In the genomic region with DNA sequence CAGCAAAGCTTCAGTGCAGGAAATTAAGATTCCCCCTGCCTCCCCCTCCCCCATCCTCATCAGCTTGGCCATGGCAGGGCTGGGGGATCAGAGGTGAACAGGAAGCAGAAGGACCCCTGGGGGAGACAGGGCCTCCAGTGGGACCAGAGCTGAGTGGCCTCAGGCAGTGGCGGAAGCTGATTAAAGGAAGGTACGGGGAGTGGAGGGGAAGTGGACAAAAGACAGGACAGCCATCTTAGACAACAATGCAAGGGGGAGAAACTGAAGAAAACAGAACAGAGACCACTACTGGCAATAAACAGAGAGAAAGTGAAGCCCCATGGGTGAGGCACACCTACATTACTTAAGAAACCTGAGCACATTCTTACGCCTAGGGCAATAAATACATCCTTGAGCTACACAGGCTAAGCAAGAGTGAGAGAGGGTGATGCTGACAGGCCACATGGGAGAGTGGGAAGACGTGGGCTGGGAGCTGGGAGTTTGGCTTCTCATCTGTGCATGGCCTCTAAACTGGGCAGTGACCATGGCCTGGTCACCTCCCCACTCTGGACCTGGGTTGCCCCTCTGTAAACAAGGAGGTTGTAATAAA, we compare ENCODE assay signal across 17 cellular contexts.
"Had no signal": no experiment of that assay in that cellular context is flagged by ENCODE, and none has a peak within 500 bp of the region (broad histone marks: within the 10 kb centered on the region; RNA-seq: fewer than 3 reads in every experiment).

No MANE protein-coding gene starts in this region.

- H3K27me3 Mint-ChIP-seq: activated naive CD8-positive, alpha-beta T cell had no signal

- H3K4me3 Mint-ChIP-seq: activated naive CD8-positive, alpha-beta T cell; activated T-cell treated with anti-CD3 and anti-CD28 coated beads, Interleukin-2, amount 50 U/mL, for 4 hours had no signal

- H3K27me3 ChIP-seq: adrenal gland, esophagus muscularis mucosa, gastrocnemius medialis had no signal

- ATAC-seq: activated T-cell treated with anti-CD3 and anti-CD28 coated beads, Interleukin-2, amount 50 U/mL, for 4 hours; gastrocnemius medialis had no signal

- H3K4me1 ChIP-seq: adrenal gland, esophagus muscularis mucosa, gastrocnemius medialis had no signal

- H3K27ac Mint-ChIP-seq: activated naive CD8-positive, alpha-beta T cell; activated T-helper 2 cell treated with anti-CD3 and anti-CD28 coated beads, Interferon-gamma antibody, Interleukin-2, Interleukin-4, amounts not matched to agents 10 μg/mL and 5 μg/mL and 100 μg/mL, durations not matched to agents 14 hours and 24 hours and 36 hours had no signal

- H3K4me3 ChIP-seq: adrenal gland, coronary artery, esophagus muscularis mucosa, gastrocnemius medialis had no signal

- H3K27ac ChIP-seq: adrenal gland, coronary artery, esophagus muscularis mucosa, gastrocnemius medialis, VCaP had no signal

- H3K36me3 Mint-ChIP-seq: activated naive CD8-positive, alpha-beta T cell had no signal

- DNase-seq: activated CD4-positive, alpha-beta T cell treated with anti-CD3 and anti-CD28 coated beads for 1 hour; activated CD4-positive, alpha-beta T cell treated with anti-CD3 and anti-CD28 coated beads, Interleukin-2, amount 50 U/mL, for 1 hour; activated naive CD4-positive, alpha-beta T cell; activated T-cell treated with anti-CD3 and anti-CD28 coated beads, Interleukin-2, amount 50 U/mL, for 4 hours; adrenal gland; cerebellar nuclear complex; gastrocnemius medialis; head of caudate nucleus; posterior cingulate gyrus; stimulated activated CD4-positive, alpha-beta T cell treated with anti-CD3 and anti-CD28 coated beads, Interleukin-2, amount 100 ng/mL, for 48 hours; stimulated activated CD8-positive, alpha-beta memory T cell treated with anti-CD3 and anti-CD28 coated beads, Interleukin-4, amount 100 ng/mL, for 48 hours; stimulated activated naive CD4-positive, alpha-beta T cell treated with Interleukin-2 at 50 U/mL for 16 hours had no signal

- H3K9me3 ChIP-seq: adrenal gland, esophagus muscularis mucosa, gastrocnemius medialis had no signal

- H3K36me3 ChIP-seq: adrenal gland, esophagus muscularis mucosa, gastrocnemius medialis had no signal

- H3K9me3 Mint-ChIP-seq: activated T-cell treated with anti-CD3 and anti-CD28 coated beads, Interleukin-2, amount 50 U/mL, for 4 hours; activated T-helper 2 cell treated with anti-CD3 and anti-CD28 coated beads, Interferon-gamma antibody, Interleukin-2, Interleukin-4, amounts not matched to agents 10 μg/mL and 5 μg/mL and 100 μg/mL, durations not matched to agents 14 hours and 24 hours and 36 hours had no signal
